Comparison of ENCODE assay signal across 8 cellular contexts in genomic region chr14:50082784-50083466, GRCh38. TPM values are rescaled to one million over a fixed set of nuclear protein-coding genes. Genes with fewer than 3 reads are reported as not detected.
DNase-seq lines count a peak whose midpoint lies in the region; ATAC-seq, FAIRE-seq and TF ChIP-seq lines count a peak whose summit lies in the region.

No MANE protein-coding gene starts in this region.

- no peaks in the 10 kb centered on the region for H3K36me3 ChIP-seq in left ventricle myocardium inferior

- peaks cover 4% of the 10 kb centered on the region for H3K36me3 Mint-ChIP-seq in activated naive CD8-positive, alpha-beta T cell

- peaks cover 71% of the 10 kb centered on the region for H3K4me1 Mint-ChIP-seq in activated naive CD8-positive, alpha-beta T cell (ENCODE audit: low read depth)

- H3K27me3 ChIP-seq in left ventricle myocardium inferior (ENCODE audit: low read depth): no peaks in the 10 kb centered on the region

- H3K27ac Mint-ChIP-seq in activated naive CD8-positive, alpha-beta T cell: peak overlapping the region; percentile 91

- no peaks in the 10 kb centered on the region for H3K4me1 ChIP-seq in left ventricle myocardium inferior

- peak overlapping the region; percentile 66 for H3K4me3 Mint-ChIP-seq in activated naive CD8-positive, alpha-beta T cell

- H3K27me3 Mint-ChIP-seq in activated naive CD8-positive, alpha-beta T cell: no peaks in the 10 kb centered on the region

- intact Hi-C loops in left ventricle myocardium inferior (cut with micrococcal nuclease): no loop called here

- no peak for TF ChIP-seq CTCF in left ventricle myocardium inferior (IDR thresholded peaks at IDR 0.05; ENCODE audit: borderline replicate concordance)

- H3K4me3 ChIP-seq in skin epidermis: no peak overlapping the region
- H3K4me3 ChIP-seq in left ventricle myocardium inferior: no peak overlapping the region

- H3K9me3 Mint-ChIP-seq in activated naive CD8-positive, alpha-beta T cell (ENCODE audit: low read depth): no peaks in the 10 kb centered on the region

- DNase-seq in GM12892 (ENCODE audit: insufficient read length) (no peak), RPMI8226 (peak; percentile 47), nucleus accumbens (lab: John Stamatoyannopoulos, UW) (no peak), left ventricle myocardium inferior (no peak), iPS-NIHi7 (ENCODE audit: extremely low spot score) (no peak)

- H3K27ac ChIP-seq in skin epidermis: peak overlapping the region in 20 of 21 experiments; percentile 53 to 99 (median 86)
- H3K27ac ChIP-seq in left ventricle myocardium inferior (replicated peaks): no peak overlapping the region

- FAIRE-seq in GM12892 (lab: Jason Lieb, UNC): peak; percentile 94

- no peaks in the 10 kb centered on the region for H3K9me3 ChIP-seq in left ventricle myocardium inferior (replicated peaks)

- peak; percentile 36; the same call in 1 of the 2 replicates for TF ChIP-seq POLR2A in GM12892 (IDR thresholded peaks at IDR 0.05; ENCODE audit: low read depth, low read length)

- ATAC-seq in HG02623 (IDR thresholded peaks at IDR 0.05; ENCODE audit: unreplicated experiment): peak; percentile 63

RNA-seq across cellular contexts. Expression of gene VCPKMT, which starts 33.4 kb away (rescaled TPM):
- polyA plus RNA-seq in GM12892 (2012; ENCODE audit: missing spikeins): 10.9 TPM
- 4.1 TPM for total RNA-seq in left ventricle myocardium inferior
